ENCODE assay signal across 13 cellular contexts in genomic region chr5:149414405-149415244, GRCh38. TPM values are rescaled to one million over a fixed set of nuclear protein-coding genes. Genes with fewer than 3 reads are reported as not detected.
DNase-seq lines count a peak whose midpoint lies in the region; ATAC-seq and TF ChIP-seq lines count a peak whose summit lies in the region.
"Had no signal": no experiment of that assay in that cellular context is flagged by ENCODE, and none has a peak within 500 bp of the region (broad histone marks: within the 10 kb centered on the region; RNA-seq: fewer than 3 reads in every experiment).

No MANE protein-coding gene starts in this region.

- H3K9me3 Mint-ChIP-seq in glutamatergic neuron (ENCODE audit: unreplicated experiment), result no peaks in the 10 kb centered on the region
- H3K9me3 Mint-ChIP-seq: endodermal cell, type B pancreatic cell had no signal

- H3K4me1 Mint-ChIP-seq in glutamatergic neuron (ENCODE audit: low read depth, unreplicated experiment), result peaks cover 13% of the 10 kb centered on the region

- no peak for TF ChIP-seq POLR2A in right lobe of liver (IDR thresholded peaks at IDR 0.05)

- peak overlapping the region; percentile 30 for H3K4me3 Mint-ChIP-seq in glutamatergic neuron (ENCODE audit: unreplicated experiment)
- H3K4me3 Mint-ChIP-seq: endodermal cell, type B pancreatic cell had no signal

- peaks cover 4% of the 10 kb centered on the region for H3K27me3 Mint-ChIP-seq in glutamatergic neuron (ENCODE audit: unreplicated experiment)
- H3K27me3 Mint-ChIP-seq: type B pancreatic cell had no signal

- H3K4me1 ChIP-seq in liver (ENCODE audit: control insufficient read depth in 4 of 4, insufficient read depth in 4 of 4, low read length in 3 of 4) (peaks cover 0 to 3% (median 0%) of the 10 kb centered on the region in 4 donors), right lobe of liver (no peaks in the 10 kb centered on the region), osteoblast (ENCODE audit: insufficient read depth, low read length) (peaks cover 94% of the 10 kb centered on the region)

- H2AFZ ChIP-seq in osteoblast (ENCODE audit: low read length), result no peak overlapping the region

- H3K36me3 ChIP-seq in liver (ENCODE audit: control insufficient read depth in 4 of 4, insufficient read depth in 3 of 4, low read depth in 1 of 4, low read length in 3 of 4) (no peaks in the 10 kb centered on the region), right lobe of liver (no peaks in the 10 kb centered on the region), osteoblast (ENCODE audit: insufficient read depth, low read length) (peaks cover 93% of the 10 kb centered on the region)

- DNase-seq in right lobe of liver (no peak), glutamatergic neuron (peak; percentile 32), osteoblast (ENCODE audit: insufficient read length, low spot score, missing footprints) (peak; percentile 95), A172 (ENCODE audit: low spot score) (no peak), NCI-H748 (lab: John Stamatoyannopoulos, UW; ENCODE audit: unreplicated experiment) (no peak)
- DNase-seq: activated CD4-positive, alpha-beta T cell treated with anti-CD3 and anti-CD28 coated beads, Interleukin-2, amount 50 U/mL, for 1 hour; activated naive CD4-positive, alpha-beta T cell treated with anti-CD3 and anti-CD28 coated beads, Interleukin-2, amount 50 U/mL, for 16 hours; endodermal cell; NCI-H526 treated with DMSO at 0.1 percent for 48 hours had no signal

- peak overlapping the region; percentile 41 for H3K4me2 ChIP-seq in osteoblast (ENCODE audit: insufficient read depth, low read length)

- H3K27me3 ChIP-seq in liver (ENCODE audit: control insufficient read depth in 4 of 4, insufficient read depth in 4 of 4, low read length in 3 of 4) (no peaks in the 10 kb centered on the region), right lobe of liver (no peaks in the 10 kb centered on the region), osteoblast (ENCODE audit: insufficient read depth, low read length) (no peaks in the 10 kb centered on the region)

- TF ChIP-seq CTCF in liver (IDR thresholded peaks at IDR 0.05; ENCODE audit: low read depth, low read length, missing input control) (no peak), right lobe of liver (IDR thresholded peaks at IDR 0.05) (no peak), glutamatergic neuron (IDR thresholded peaks at IDR 0.05; ENCODE audit: partially characterized antibody, unreplicated experiment) (no peak), osteoblast (IDR thresholded peaks at IDR 0.05; ENCODE audit: extremely low read depth, low read depth, low read length) (no peak)

- intact Hi-C loops in right lobe of liver (cut with DNase I), result no loop called here

- no peak for TF ChIP-seq RAD21 in liver (IDR thresholded peaks at IDR 0.05)

- H3K9me3 ChIP-seq in liver (ENCODE audit: control insufficient read depth in 4 of 4, low read length in 3 of 4) (no peaks in the 10 kb centered on the region), right lobe of liver (no peaks in the 10 kb centered on the region), osteoblast (ENCODE audit: low read depth, low read length) (no peaks in the 10 kb centered on the region)

- no peak overlapping the region for H3K9ac ChIP-seq in liver (ENCODE audit: low read depth in 1 of 2, low read length in 2 of 2)

- peaks cover 89% of the 10 kb centered on the region for H4K20me1 ChIP-seq in osteoblast (ENCODE audit: insufficient read depth, low read length)

- H3K4me3 ChIP-seq in liver (ENCODE audit: low read depth in 1 of 3, low read length in 3 of 3) (no peak overlapping the region), right lobe of liver (no peak overlapping the region), osteoblast (ENCODE audit: insufficient read depth, low read length) (no peak overlapping the region)

- peak overlapping the region; percentile 36 to 50 for H3K27ac ChIP-seq in liver (ENCODE audit: low read depth in 1 of 2, low read length in 2 of 2)
- H3K27ac ChIP-seq in right lobe of liver, result peak overlapping the region in 1 of 3 donors; percentile 22
- peak overlapping the region; percentile 92 for H3K27ac ChIP-seq in osteoblast (ENCODE audit: low read depth, low read length)

- no peak for ATAC-seq in right lobe of liver
- ATAC-seq in HG03095 (IDR thresholded peaks at IDR 0.05; ENCODE audit: unreplicated experiment), result no peak
- no peak for ATAC-seq in HG02588 (IDR thresholded peaks at IDR 0.05; ENCODE audit: unreplicated experiment)

- peak overlapping the region; percentile 59 for H3K27ac Mint-ChIP-seq in glutamatergic neuron (ENCODE audit: unreplicated experiment)
- H3K27ac Mint-ChIP-seq: endodermal cell, type B pancreatic cell had no signal

- H3K36me3 Mint-ChIP-seq in glutamatergic neuron (ENCODE audit: unreplicated experiment), result no peaks in the 10 kb centered on the region
- H3K36me3 Mint-ChIP-seq: type B pancreatic cell had no signal

- 78% methylated on average over 9 of the region's 9 CpGs for WGBS in liver
- WGBS in right lobe of liver (ENCODE audit: insufficient coverage, low coverage, low lambda C conversion rate, missing lambda C conversion rate), result 67% methylated on average over 6 of the region's 9 CpGs

- H3K79me2 ChIP-seq in osteoblast (ENCODE audit: insufficient read depth, low read length), result peaks cover 97% of the 10 kb centered on the region

TF ChIP-seq in liver, 16 proteins besides CTCF, POLR2A, EP300 and RAD21:
- TF ChIP-seq GABPA (IDR thresholded peaks at IDR 0.05 in 1 of 2, conservative IDR thresholded peaks at IDR 0.05 in 1 of 2), result no peak
- TF ChIP-seq HNF4G (IDR thresholded peaks at IDR 0.05), result no peak
- no peak for TF ChIP-seq SP1 (IDR thresholded peaks at IDR 0.05)
- no peak for TF ChIP-seq NR2F2 (IDR thresholded peaks at IDR 0.05)

RNA-seq across cellular contexts. Expression of gene IL17B, which starts 35.5 kb away (rescaled TPM):
- total RNA-seq in liver, result not detected
- not detected for polyA plus RNA-seq in liver
- not detected for total RNA-seq in right lobe of liver
- 0.88 TPM for total RNA-seq in glutamatergic neuron (ENCODE audit: unreplicated experiment)
- 0.29 TPM in 1 of 2 replicates, not detected in the other for total RNA-seq in osteoblast
- not detected in 2 replicates for total RNA-seq in A172 (2014; rRNA removed; shearing (Covaris generic))
- total RNA-seq: endodermal cell had no signal

RNA-seq across cellular contexts. Expression of gene PCYOX1L, which starts 56.8 kb away (rescaled TPM):
- total RNA-seq in liver (1 to 10 TPM; 1.1 to 4.4 TPM), right lobe of liver (1 to 10 TPM in 2 of 6 experiments, under 1 TPM in 4; 0.29 to 1.2 (median 0.62) TPM), glutamatergic neuron (ENCODE audit: unreplicated experiment) (25.4 TPM), osteoblast (4.3 and 4.7 TPM in 2 replicates)
- 1 to 10 TPM in 1 of 2 donors, under 1 TPM in 1; 0.47 to 1.2 TPM for polyA plus RNA-seq in liver
- 15.7 and 19.7 TPM in 2 replicates for total RNA-seq in A172 (2014; rRNA removed; shearing (Covaris generic))

Comparison
In these comparisons a context has a peak if more than half of its experiments do, and no peak if none do; other contexts are left out.
1. DNase-seq: peak in glutamatergic neuron (single experiment) and osteoblast (single experiment); none in right lobe of liver (0 of 3), A172 (single experiment) and NCI-H748 (single experiment).